ENCODE assay signal across 1 cellular context in genomic region chr2:241410739-241411176, GRCh38.
TF ChIP-seq lines count a peak whose summit lies in the region.

No MANE protein-coding gene starts in this region.

TF ChIP-seq in K562, 482 proteins besides CTCF, POLR2A, EP300 and RAD21 (continued from another document and continues in another):
- TF ChIP-seq, protein P1, sequence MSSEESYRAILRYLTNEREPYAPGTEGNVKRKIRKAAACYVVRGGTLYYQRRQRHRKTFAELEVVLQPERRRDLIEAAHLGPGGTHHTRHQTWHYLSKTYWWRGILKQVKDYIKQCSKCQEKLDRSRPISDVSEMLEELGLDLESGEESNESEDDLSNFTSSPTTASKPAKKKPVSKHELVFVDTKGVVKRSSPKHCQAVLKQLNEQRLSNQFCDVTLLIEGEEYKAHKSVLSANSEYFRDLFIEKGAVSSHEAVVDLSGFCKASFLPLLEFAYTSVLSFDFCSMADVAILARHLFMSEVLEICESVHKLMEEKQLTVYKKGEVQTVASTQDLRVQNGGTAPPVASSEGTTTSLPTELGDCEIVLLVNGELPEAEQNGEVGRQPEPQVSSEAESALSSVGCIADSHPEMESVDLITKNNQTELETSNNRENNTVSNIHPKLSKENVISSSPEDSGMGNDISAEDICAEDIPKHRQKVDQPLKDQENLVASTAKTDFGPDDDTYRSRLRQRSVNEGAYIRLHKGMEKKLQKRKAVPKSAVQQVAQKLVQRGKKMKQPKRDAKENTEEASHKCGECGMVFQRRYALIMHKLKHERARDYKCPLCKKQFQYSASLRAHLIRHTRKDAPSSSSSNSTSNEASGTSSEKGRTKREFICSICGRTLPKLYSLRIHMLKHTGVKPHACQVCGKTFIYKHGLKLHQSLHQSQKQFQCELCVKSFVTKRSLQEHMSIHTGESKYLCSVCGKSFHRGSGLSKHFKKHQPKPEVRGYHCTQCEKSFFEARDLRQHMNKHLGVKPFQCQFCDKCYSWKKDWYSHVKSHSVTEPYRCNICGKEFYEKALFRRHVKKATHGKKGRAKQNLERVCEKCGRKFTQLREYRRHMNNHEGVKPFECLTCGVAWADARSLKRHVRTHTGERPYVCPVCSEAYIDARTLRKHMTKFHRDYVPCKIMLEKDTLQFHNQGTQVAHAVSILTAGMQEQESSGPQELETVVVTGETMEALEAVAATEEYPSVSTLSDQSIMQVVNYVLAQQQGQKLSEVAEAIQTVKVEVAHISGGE (CRISPR knock-in tag; IDR thresholded peaks at IDR 0.05) = 0 out of 6 replicates have a peak, but pooled peaks of 1 of the 3 experiments have one; percentile 33
- TF ChIP-seq GATAD2B (IDR thresholded peaks at IDR 0.05; ENCODE audit: borderline replicate concordance) (0 out of 2 replicates have a peak, but pooled peaks have one; percentile 18), DPF2 (IDR thresholded peaks at IDR 0.05) (peak; percentile 67), AFF1 (IDR thresholded peaks at IDR 0.05; ENCODE audit: low read depth in 1 of 2, partially characterized antibody in 2 of 2) (no peak), C11orf30 (IDR thresholded peaks at IDR 0.05; ENCODE audit: low read depth) (peak; percentile 71), PHTF2 (CRISPR knock-in tag; IDR thresholded peaks at IDR 0.05) (no peak), FOXA1 (IDR thresholded peaks at IDR 0.05; ENCODE audit: borderline replicate concordance) (no peak), SPI1 (IDR thresholded peaks at IDR 0.05; ENCODE audit: borderline replicate concordance, low read depth, low read length) (peak; percentile 56), FOS (IDR thresholded peaks at IDR 0.05; ENCODE audit: extremely low read depth, insufficient read length) (no peak), GTF2A2 (tag; IDR thresholded peaks at IDR 0.05) (no peak), CBFA2T3 (IDR thresholded peaks at IDR 0.05) (no peak), POLR3A (IDR thresholded peaks at IDR 0.05; ENCODE audit: borderline replicate concordance, extremely low read depth, insufficient read depth, insufficient read length) (no peak), ZNF395 (CRISPR knock-in tag; IDR thresholded peaks at IDR 0.05) (0 out of 2 replicates have a peak, but pooled peaks have one; percentile 53), THRB (CRISPR knock-in tag; conservative IDR thresholded peaks at IDR 0.05) (no peak), FOSL1 (tag; conservative IDR thresholded peaks at IDR 0.05) (peak; percentile 85), ESRRA (IDR thresholded peaks at IDR 0.05; ENCODE audit: borderline replicate concordance, low read depth) (peak; percentile 75), SMARCE1 (IDR thresholded peaks at IDR 0.05) (peak; percentile 41; the same call in 1 of the 2 replicates), CREM (IDR thresholded peaks at IDR 0.05; ENCODE audit: low read depth) (0 out of 2 replicates have a peak, but pooled peaks have one; percentile 24), ZNF695 (CRISPR knock-in tag; IDR thresholded peaks at IDR 0.05) (no peak), TEAD4 (IDR thresholded peaks at IDR 0.05; ENCODE audit: low read length) (no peak), TEAD4 (CRISPR knock-in tag; IDR thresholded peaks at IDR 0.05; ENCODE audit: borderline replicate concordance) (no peak), MTA3 (IDR thresholded peaks at IDR 0.05; ENCODE audit: borderline replicate concordance) (no peak), COPS2 (conservative IDR thresholded peaks at IDR 0.05) (no peak), DIDO1 (tag; IDR thresholded peaks at IDR 0.05; ENCODE audit: low read depth) (no peak), ZNF134 (CRISPR knock-in tag; conservative IDR thresholded peaks at IDR 0.05) (no peak), HDAC2 (IDR thresholded peaks at IDR 0.05) (0 out of 2 replicates have a peak, but pooled peaks have one; percentile 31), ZNF316 (IDR thresholded peaks at IDR 0.05) (peak; percentile 70), ZFX (CRISPR knock-in tag; IDR thresholded peaks at IDR 0.05) (peak; percentile 55), BCOR (IDR thresholded peaks at IDR 0.05) (0 out of 2 replicates have a peak, but pooled peaks have one; percentile 8)
- TF ChIP-seq, protein P2, sequence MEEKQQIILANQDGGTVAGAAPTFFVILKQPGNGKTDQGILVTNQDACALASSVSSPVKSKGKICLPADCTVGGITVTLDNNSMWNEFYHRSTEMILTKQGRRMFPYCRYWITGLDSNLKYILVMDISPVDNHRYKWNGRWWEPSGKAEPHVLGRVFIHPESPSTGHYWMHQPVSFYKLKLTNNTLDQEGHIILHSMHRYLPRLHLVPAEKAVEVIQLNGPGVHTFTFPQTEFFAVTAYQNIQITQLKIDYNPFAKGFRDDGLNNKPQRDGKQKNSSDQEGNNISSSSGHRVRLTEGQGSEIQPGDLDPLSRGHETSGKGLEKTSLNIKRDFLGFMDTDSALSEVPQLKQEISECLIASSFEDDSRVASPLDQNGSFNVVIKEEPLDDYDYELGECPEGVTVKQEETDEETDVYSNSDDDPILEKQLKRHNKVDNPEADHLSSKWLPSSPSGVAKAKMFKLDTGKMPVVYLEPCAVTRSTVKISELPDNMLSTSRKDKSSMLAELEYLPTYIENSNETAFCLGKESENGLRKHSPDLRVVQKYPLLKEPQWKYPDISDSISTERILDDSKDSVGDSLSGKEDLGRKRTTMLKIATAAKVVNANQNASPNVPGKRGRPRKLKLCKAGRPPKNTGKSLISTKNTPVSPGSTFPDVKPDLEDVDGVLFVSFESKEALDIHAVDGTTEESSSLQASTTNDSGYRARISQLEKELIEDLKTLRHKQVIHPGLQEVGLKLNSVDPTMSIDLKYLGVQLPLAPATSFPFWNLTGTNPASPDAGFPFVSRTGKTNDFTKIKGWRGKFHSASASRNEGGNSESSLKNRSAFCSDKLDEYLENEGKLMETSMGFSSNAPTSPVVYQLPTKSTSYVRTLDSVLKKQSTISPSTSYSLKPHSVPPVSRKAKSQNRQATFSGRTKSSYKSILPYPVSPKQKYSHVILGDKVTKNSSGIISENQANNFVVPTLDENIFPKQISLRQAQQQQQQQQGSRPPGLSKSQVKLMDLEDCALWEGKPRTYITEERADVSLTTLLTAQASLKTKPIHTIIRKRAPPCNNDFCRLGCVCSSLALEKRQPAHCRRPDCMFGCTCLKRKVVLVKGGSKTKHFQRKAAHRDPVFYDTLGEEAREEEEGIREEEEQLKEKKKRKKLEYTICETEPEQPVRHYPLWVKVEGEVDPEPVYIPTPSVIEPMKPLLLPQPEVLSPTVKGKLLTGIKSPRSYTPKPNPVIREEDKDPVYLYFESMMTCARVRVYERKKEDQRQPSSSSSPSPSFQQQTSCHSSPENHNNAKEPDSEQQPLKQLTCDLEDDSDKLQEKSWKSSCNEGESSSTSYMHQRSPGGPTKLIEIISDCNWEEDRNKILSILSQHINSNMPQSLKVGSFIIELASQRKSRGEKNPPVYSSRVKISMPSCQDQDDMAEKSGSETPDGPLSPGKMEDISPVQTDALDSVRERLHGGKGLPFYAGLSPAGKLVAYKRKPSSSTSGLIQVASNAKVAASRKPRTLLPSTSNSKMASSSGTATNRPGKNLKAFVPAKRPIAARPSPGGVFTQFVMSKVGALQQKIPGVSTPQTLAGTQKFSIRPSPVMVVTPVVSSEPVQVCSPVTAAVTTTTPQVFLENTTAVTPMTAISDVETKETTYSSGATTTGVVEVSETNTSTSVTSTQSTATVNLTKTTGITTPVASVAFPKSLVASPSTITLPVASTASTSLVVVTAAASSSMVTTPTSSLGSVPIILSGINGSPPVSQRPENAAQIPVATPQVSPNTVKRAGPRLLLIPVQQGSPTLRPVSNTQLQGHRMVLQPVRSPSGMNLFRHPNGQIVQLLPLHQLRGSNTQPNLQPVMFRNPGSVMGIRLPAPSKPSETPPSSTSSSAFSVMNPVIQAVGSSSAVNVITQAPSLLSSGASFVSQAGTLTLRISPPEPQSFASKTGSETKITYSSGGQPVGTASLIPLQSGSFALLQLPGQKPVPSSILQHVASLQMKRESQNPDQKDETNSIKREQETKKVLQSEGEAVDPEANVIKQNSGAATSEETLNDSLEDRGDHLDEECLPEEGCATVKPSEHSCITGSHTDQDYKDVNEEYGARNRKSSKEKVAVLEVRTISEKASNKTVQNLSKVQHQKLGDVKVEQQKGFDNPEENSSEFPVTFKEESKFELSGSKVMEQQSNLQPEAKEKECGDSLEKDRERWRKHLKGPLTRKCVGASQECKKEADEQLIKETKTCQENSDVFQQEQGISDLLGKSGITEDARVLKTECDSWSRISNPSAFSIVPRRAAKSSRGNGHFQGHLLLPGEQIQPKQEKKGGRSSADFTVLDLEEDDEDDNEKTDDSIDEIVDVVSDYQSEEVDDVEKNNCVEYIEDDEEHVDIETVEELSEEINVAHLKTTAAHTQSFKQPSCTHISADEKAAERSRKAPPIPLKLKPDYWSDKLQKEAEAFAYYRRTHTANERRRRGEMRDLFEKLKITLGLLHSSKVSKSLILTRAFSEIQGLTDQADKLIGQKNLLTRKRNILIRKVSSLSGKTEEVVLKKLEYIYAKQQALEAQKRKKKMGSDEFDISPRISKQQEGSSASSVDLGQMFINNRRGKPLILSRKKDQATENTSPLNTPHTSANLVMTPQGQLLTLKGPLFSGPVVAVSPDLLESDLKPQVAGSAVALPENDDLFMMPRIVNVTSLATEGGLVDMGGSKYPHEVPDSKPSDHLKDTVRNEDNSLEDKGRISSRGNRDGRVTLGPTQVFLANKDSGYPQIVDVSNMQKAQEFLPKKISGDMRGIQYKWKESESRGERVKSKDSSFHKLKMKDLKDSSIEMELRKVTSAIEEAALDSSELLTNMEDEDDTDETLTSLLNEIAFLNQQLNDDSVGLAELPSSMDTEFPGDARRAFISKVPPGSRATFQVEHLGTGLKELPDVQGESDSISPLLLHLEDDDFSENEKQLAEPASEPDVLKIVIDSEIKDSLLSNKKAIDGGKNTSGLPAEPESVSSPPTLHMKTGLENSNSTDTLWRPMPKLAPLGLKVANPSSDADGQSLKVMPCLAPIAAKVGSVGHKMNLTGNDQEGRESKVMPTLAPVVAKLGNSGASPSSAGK (IDR thresholded peaks at IDR 0.05) = peak; percentile 15; the same call in 1 of the 2 replicates
- TF ChIP-seq, protein P3, sequence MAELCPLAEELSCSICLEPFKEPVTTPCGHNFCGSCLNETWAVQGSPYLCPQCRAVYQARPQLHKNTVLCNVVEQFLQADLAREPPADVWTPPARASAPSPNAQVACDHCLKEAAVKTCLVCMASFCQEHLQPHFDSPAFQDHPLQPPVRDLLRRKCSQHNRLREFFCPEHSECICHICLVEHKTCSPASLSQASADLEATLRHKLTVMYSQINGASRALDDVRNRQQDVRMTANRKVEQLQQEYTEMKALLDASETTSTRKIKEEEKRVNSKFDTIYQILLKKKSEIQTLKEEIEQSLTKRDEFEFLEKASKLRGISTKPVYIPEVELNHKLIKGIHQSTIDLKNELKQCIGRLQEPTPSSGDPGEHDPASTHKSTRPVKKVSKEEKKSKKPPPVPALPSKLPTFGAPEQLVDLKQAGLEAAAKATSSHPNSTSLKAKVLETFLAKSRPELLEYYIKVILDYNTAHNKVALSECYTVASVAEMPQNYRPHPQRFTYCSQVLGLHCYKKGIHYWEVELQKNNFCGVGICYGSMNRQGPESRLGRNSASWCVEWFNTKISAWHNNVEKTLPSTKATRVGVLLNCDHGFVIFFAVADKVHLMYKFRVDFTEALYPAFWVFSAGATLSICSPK (IDR thresholded peaks at IDR 0.05; ENCODE audit: borderline replicate concordance) = no peak
